In the genomic region with DNA sequence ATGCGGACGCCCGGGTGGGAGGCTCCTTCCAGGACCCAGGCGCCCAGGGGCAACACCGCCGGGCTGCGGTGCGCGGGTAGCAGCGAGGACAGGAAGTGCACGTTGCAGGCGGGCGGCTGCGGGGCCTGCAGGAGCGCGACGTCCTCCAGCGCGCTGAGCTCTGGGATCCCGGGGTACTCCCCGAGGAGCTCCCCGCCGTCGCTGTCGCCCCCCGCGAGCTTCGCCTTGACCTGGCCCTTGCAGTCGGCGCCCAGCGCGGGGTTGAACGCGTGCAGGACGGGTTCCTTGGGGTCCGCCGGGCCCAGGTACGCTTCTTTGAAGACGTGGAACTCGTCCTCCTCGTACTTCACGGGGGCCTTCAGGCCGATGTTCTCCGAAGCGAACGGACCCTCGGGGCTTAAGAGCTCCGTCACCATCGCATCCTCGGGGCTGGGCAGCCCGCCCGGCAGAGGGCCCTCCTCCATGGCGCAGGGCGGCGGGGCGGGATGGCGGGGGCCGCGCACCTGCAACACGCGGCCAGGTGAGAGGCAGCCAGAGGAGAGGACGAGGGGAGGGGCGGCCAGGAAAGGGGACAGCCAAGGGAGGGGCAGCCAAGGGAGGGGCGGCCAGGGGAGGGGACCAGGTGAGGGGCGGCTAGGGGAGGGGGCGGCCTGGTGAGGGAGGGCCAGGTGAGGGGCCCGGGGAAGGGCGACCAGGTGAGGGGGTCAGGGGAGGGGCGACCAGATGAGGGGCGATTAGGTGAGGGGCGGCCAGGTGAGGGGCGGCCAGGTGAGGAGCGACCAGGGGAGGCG, we compare ENCODE assay signal across 8 cellular contexts. TPM values are rescaled to one million over a fixed set of nuclear protein-coding genes. Genes with fewer than 3 reads are reported as not detected.
DNase-seq lines count a peak whose midpoint lies in the region; TF ChIP-seq lines count a peak whose summit lies in the region.

No MANE protein-coding gene starts in this region.

- H3K27me3 Mint-ChIP-seq in activated naive CD4-positive, alpha-beta T cell treated with anti-CD3 and anti-CD28 coated beads for 36 hours (ENCODE audit: low read depth): no peaks in the 10 kb centered on the region
- no peaks in the 10 kb centered on the region for H3K27me3 Mint-ChIP-seq in type B pancreatic cell

- TF ChIP-seq CTCF in type B pancreatic cell (conservative IDR thresholded peaks at IDR 0.05): no peak

- DNase-seq in stimulated activated CD4-positive, alpha-beta T cell treated with anti-CD3 and anti-CD28 coated beads, Interleukin-1b, Interleukin-23, amount 100 ng/mL, for 48 hours: peak; percentile 6
- no peak for DNase-seq in stimulated activated CD4-positive, alpha-beta T cell treated with anti-CD3 and anti-CD28 coated beads, Interleukin-4, amount 100 ng/mL, for 24 hours
- peak; percentile 16 for DNase-seq in activated naive CD4-positive, alpha-beta T cell treated with anti-CD3 and anti-CD28 coated beads for 36 hours
- DNase-seq in islet precursor cell (peak; percentile 74), type B pancreatic cell (ENCODE audit: extremely low spot score, unreplicated experiment) (no peak), SHP77 treated with DMSO at 0.1 percent for 48 hours (lab: John Stamatoyannopoulos, UW) (no peak), NCI-H226 (no peak), SK-N-DZ (ENCODE audit: low spot score) (no peak)

- no peaks in the 10 kb centered on the region for H3K36me3 Mint-ChIP-seq in activated naive CD4-positive, alpha-beta T cell treated with anti-CD3 and anti-CD28 coated beads for 36 hours (ENCODE audit: low read depth)
- H3K36me3 Mint-ChIP-seq in type B pancreatic cell: no peaks in the 10 kb centered on the region

- intact Hi-C loops in activated naive CD4-positive, alpha-beta T cell treated with anti-CD3 and anti-CD28 coated beads for 36 hours (cut with micrococcal nuclease): no loop called here

- H3K9me3 Mint-ChIP-seq in activated naive CD4-positive, alpha-beta T cell treated with anti-CD3 and anti-CD28 coated beads for 36 hours: no peaks in the 10 kb centered on the region
- no peaks in the 10 kb centered on the region for H3K9me3 Mint-ChIP-seq in type B pancreatic cell

- peaks cover 9% of the 10 kb centered on the region for H3K4me1 Mint-ChIP-seq in activated naive CD4-positive, alpha-beta T cell treated with anti-CD3 and anti-CD28 coated beads for 36 hours (ENCODE audit: low read depth)
- peaks cover 14% of the 10 kb centered on the region for H3K4me1 Mint-ChIP-seq in type B pancreatic cell (ENCODE audit: unreplicated experiment)

- H3K4me3 Mint-ChIP-seq in activated naive CD4-positive, alpha-beta T cell treated with anti-CD3 and anti-CD28 coated beads for 36 hours: peak overlapping the region; percentile 29
- peak overlapping the region; percentile 60 for H3K4me3 Mint-ChIP-seq in type B pancreatic cell

- no peak overlapping the region for H3K27ac Mint-ChIP-seq in activated naive CD4-positive, alpha-beta T cell treated with anti-CD3 and anti-CD28 coated beads for 36 hours
- H3K27ac Mint-ChIP-seq in type B pancreatic cell: peak overlapping the region; percentile 74

- CTCF ChIA-PET in activated naive CD4-positive, alpha-beta T cell treated with anti-CD3 and anti-CD28 coated beads for 36 hours (lab: Charles Lee): no interaction called here

RNA-seq across cellular contexts. Expression of a gene that starts 0.9 kb away (rescaled TPM):
- total RNA-seq in activated naive CD4-positive, alpha-beta T cell treated with anti-CD3 and anti-CD28 coated beads for 36 hours: 1 to 10 TPM; 6.2 to 7.3 TPM
- 6.7 and 9.7 TPM in 2 replicates for total RNA-seq in type B pancreatic cell (ENCODE audit: low replicate concordance)
- not detected in 2 replicates for polyA plus RNA-seq in SK-N-DZ (2014; cell fraction: cytosol; rRNA removed)
- polyA plus RNA-seq in SK-N-DZ (2014; cell fraction: nucleus; rRNA removed): 0.17 TPM in 1 of 2 replicates, not detected in the other

Comparison
In these comparisons a context has a peak if more than half of its experiments do, and no peak if none do; other contexts are left out.
1. DNase-seq: peak in stimulated activated CD4-positive, alpha-beta T cell treated with anti-CD3 and anti-CD28 coated beads, Interleukin-1b, Interleukin-23, amount 100 ng/mL, for 48 hours (single experiment), activated naive CD4-positive, alpha-beta T cell treated with anti-CD3 and anti-CD28 coated beads for 36 hours (single experiment) and islet precursor cell (single experiment); none in stimulated activated CD4-positive, alpha-beta T cell treated with anti-CD3 and anti-CD28 coated beads, Interleukin-4, amount 100 ng/mL, for 24 hours (single experiment), type B pancreatic cell (single experiment), SHP77 treated with DMSO at 0.1 percent for 48 hours (single experiment), NCI-H226 (single experiment) and SK-N-DZ (single experiment).